Comparison of ENCODE assay signal across 8 cellular contexts in genomic region chr17:65039349-65039988, GRCh38. TPM values are rescaled to one million over a fixed set of nuclear protein-coding genes. Genes with fewer than 3 reads are reported as not detected.
DNase-seq lines count a peak whose midpoint lies in the region; ATAC-seq, FAIRE-seq and TF ChIP-seq lines count a peak whose summit lies in the region.

No MANE protein-coding gene starts in this region.

- H3K9ac ChIP-seq in HepG2 (ENCODE audit: insufficient read depth, low read depth, low read length): no peak overlapping the region

- intact Hi-C loops in HepG2 (cut with micrococcal nuclease; ENCODE audit: unreplicated experiment) (no loop called here), right lobe of liver (cut with DNase I) (no loop called here)
- intact Hi-C loops in activated T-helper 1 cell treated with anti-CD3 and anti-CD28 coated beads, Interleukin-12 subunit alpha, Interleukin-12 subunit beta, Interleukin-2, Interleukin-4 antibody, amounts not matched to agents 30 ng/mL and 10 ng/mL and 1 ng/mL, durations not matched to agents 14 hours and 24 hours and 36 hours (cut with micrococcal nuclease): loop anchor here (1.0 kb wide), 2 partner anchors 12 to 54 kb away; no protein-coding TSS in a partner anchor

- in situ Hi-C loops in HepG2 (cut with HindIII; ENCODE audit: extremely low pct_ligation_motif_present, low pct_unique_long_range_greater_than_20kb): no loop called here

- no peak for TF ChIP-seq CTCF in HepG2 (CRISPR knock-in tag; IDR thresholded peaks at IDR 0.05)
- no peak for TF ChIP-seq CTCF in right lobe of liver (IDR thresholded peaks at IDR 0.05)
- no peak for TF ChIP-seq CTCF in osteocyte (IDR thresholded peaks at IDR 0.05)

- H3K79me2 ChIP-seq in HepG2 (ENCODE audit: insufficient read depth, low read length): peaks cover 79% of the 10 kb centered on the region

- H3K4me1 Mint-ChIP-seq in activated T-helper 1 cell treated with anti-CD3 and anti-CD28 coated beads, Interleukin-12 subunit alpha, Interleukin-12 subunit beta, Interleukin-2, Interleukin-4 antibody, amounts not matched to agents 30 ng/mL and 10 ng/mL and 1 ng/mL, durations not matched to agents 14 hours and 24 hours and 36 hours (ENCODE audit: low read depth): peaks cover 78% of the 10 kb centered on the region
- H3K4me1 Mint-ChIP-seq in osteocyte (ENCODE audit: unreplicated experiment): peaks cover 61% of the 10 kb centered on the region

- POLR2A ChIA-PET in HepG2 (lab: Yijun Ruan, JAX): no interaction called here

- TF ChIP-seq EP300 in HepG2 (IDR thresholded peaks at IDR 0.05; ENCODE audit: low read depth in 2 of 2, low read length in 2 of 2) (no peak), HepG2 (CRISPR knock-in tag; IDR thresholded peaks at IDR 0.05; ENCODE audit: borderline replicate concordance) (no peak)

- CTCF ChIA-PET in HepG2 (lab: Yijun Ruan, JAX; ENCODE audit: low intra/inter-chr PET ratio, low total read pairs): no interaction called here

- H3K4me1 ChIP-seq in HepG2 (ENCODE audit: insufficient read depth, low read length): peaks cover 28% of the 10 kb centered on the region
- peaks cover 4 to 43% (median 12%) of the 10 kb centered on the region in 4 donors for H3K4me1 ChIP-seq in right lobe of liver

- ATAC-seq in HepG2 (no peak), right lobe of liver (no peak), HG03432 (IDR thresholded peaks at IDR 0.05; ENCODE audit: unreplicated experiment) (peak; percentile 73), HG03039 (IDR thresholded peaks at IDR 0.05; ENCODE audit: unreplicated experiment) (no peak)

- H3K4me3 ChIP-seq in HepG2 (replicated peaks in 1 of 3; ENCODE audit: insufficient read depth in 1 of 3, low read depth in 2 of 3, low read length in 3 of 3) (no peak overlapping the region), right lobe of liver (no peak overlapping the region)

- no peak for FAIRE-seq in HepG2 (lab: Jason Lieb, UNC)

- H3K36me3 ChIP-seq in HepG2 (replicated peaks in 1 of 2; ENCODE audit: control insufficient read depth in 1 of 2, insufficient read depth in 2 of 2, low read length in 2 of 2) (peaks cover 2 to 9% of the 10 kb centered on the region in 2 experiments; a peak in 4 of 5 replicates), right lobe of liver (no peaks in the 10 kb centered on the region)

- BruUV-seq in HepG2 (replicated peaks; lab: Mats Ljungman, UMichigan): no TSS peak

- TF ChIP-seq POLR2A in HepG2 (IDR thresholded peaks at IDR 0.05; ENCODE audit: insufficient read depth in 1 of 2, low read depth in 2 of 2, low read length in 2 of 2) (no peak), right lobe of liver (IDR thresholded peaks at IDR 0.05) (no peak)

- peaks cover 3% of the 10 kb centered on the region; the same call in 1 of the 2 replicates for H4K20me1 ChIP-seq in HepG2 (ENCODE audit: insufficient read depth, low read length)

- no peak overlapping the region for H3K4me2 ChIP-seq in HepG2 (ENCODE audit: low read depth, low read length)

- no peaks in the 10 kb centered on the region for H3K27me3 Mint-ChIP-seq in activated T-helper 1 cell treated with anti-CD3 and anti-CD28 coated beads, Interleukin-12 subunit alpha, Interleukin-12 subunit beta, Interleukin-2, Interleukin-4 antibody, amounts not matched to agents 30 ng/mL and 10 ng/mL and 1 ng/mL, durations not matched to agents 14 hours and 24 hours and 36 hours (ENCODE audit: insufficient read depth)
- H3K27me3 Mint-ChIP-seq in osteocyte (ENCODE audit: unreplicated experiment): no peaks in the 10 kb centered on the region

- H3K27me3 ChIP-seq in HepG2 (ENCODE audit: control insufficient read depth in 1 of 2, insufficient read depth in 2 of 2, low read length in 2 of 2) (no peaks in the 10 kb centered on the region), right lobe of liver (no peaks in the 10 kb centered on the region)

- DNase-seq in HepG2 (ENCODE audit: low spot score): no peak
- DNase-seq in right lobe of liver: no peak
- DNase-seq in activated T-helper 1 cell treated with anti-CD3 and anti-CD28 coated beads, Interleukin-12 subunit alpha, Interleukin-12 subunit beta, Interleukin-2, Interleukin-4 antibody, amounts not matched to agents 30 ng/mL and 10 ng/mL and 1 ng/mL, durations not matched to agents 14 hours and 24 hours and 36 hours (ENCODE audit: low spot score): peak; percentile 46
- no peak for DNase-seq in osteocyte (ENCODE audit: extremely low spot score, unreplicated experiment)
- no peak for DNase-seq in islet precursor cell
- no peak for DNase-seq in NOMO-1 (lab: John Stamatoyannopoulos, UW; ENCODE audit: unreplicated experiment in 2 of 2)

- peak overlapping the region; percentile 58 for H3K4me3 Mint-ChIP-seq in activated T-helper 1 cell treated with anti-CD3 and anti-CD28 coated beads, Interleukin-12 subunit alpha, Interleukin-12 subunit beta, Interleukin-2, Interleukin-4 antibody, amounts not matched to agents 30 ng/mL and 10 ng/mL and 1 ng/mL, durations not matched to agents 14 hours and 24 hours and 36 hours
- H3K4me3 Mint-ChIP-seq in osteocyte (ENCODE audit: unreplicated experiment): no peak overlapping the region

- no peaks in the 10 kb centered on the region for H3K9me3 ChIP-seq in HepG2 (ENCODE audit: low read length)
- H3K9me3 ChIP-seq in right lobe of liver: no peaks in the 10 kb centered on the region

- peaks cover 33% of the 10 kb centered on the region for H3K36me3 Mint-ChIP-seq in activated T-helper 1 cell treated with anti-CD3 and anti-CD28 coated beads, Interleukin-12 subunit alpha, Interleukin-12 subunit beta, Interleukin-2, Interleukin-4 antibody, amounts not matched to agents 30 ng/mL and 10 ng/mL and 1 ng/mL, durations not matched to agents 14 hours and 24 hours and 36 hours (ENCODE audit: low read depth)
- H3K36me3 Mint-ChIP-seq in osteocyte (ENCODE audit: unreplicated experiment): peaks cover 29% of the 10 kb centered on the region

- no peak for TF ChIP-seq RAD21 in HepG2 (CRISPR knock-in tag; IDR thresholded peaks at IDR 0.05)

- no peaks in the 10 kb centered on the region for H3K9me3 Mint-ChIP-seq in activated T-helper 1 cell treated with anti-CD3 and anti-CD28 coated beads, Interleukin-12 subunit alpha, Interleukin-12 subunit beta, Interleukin-2, Interleukin-4 antibody, amounts not matched to agents 30 ng/mL and 10 ng/mL and 1 ng/mL, durations not matched to agents 14 hours and 24 hours and 36 hours
- H3K9me3 Mint-ChIP-seq in osteocyte (ENCODE audit: unreplicated experiment): no peaks in the 10 kb centered on the region

- peak overlapping the region; percentile 82 for H3K27ac Mint-ChIP-seq in activated T-helper 1 cell treated with anti-CD3 and anti-CD28 coated beads, Interleukin-12 subunit alpha, Interleukin-12 subunit beta, Interleukin-2, Interleukin-4 antibody, amounts not matched to agents 30 ng/mL and 10 ng/mL and 1 ng/mL, durations not matched to agents 14 hours and 24 hours and 36 hours
- peak overlapping the region; percentile 3 for H3K27ac Mint-ChIP-seq in osteocyte (ENCODE audit: unreplicated experiment)

- no peak overlapping the region for H3K27ac ChIP-seq in HepG2 (ENCODE audit: extremely low read length, insufficient read depth, low read length)
- H3K27ac ChIP-seq in right lobe of liver: no peak overlapping the region

- 95% methylated on average over 6 of the region's 6 CpGs for WGBS in HepG2 (ENCODE audit: low lambda C conversion rate)
- 68% methylated on average over 6 of the region's 6 CpGs for WGBS in right lobe of liver (ENCODE audit: insufficient coverage, low coverage, low lambda C conversion rate, missing lambda C conversion rate)

- no peak overlapping the region for H2AFZ ChIP-seq in HepG2 (ENCODE audit: low read length)

TF ChIP-seq in HepG2, 621 proteins besides CTCF, POLR2A, EP300 and RAD21 (continues in another document):
- TF ChIP-seq HNF4G (IDR thresholded peaks at IDR 0.05; ENCODE audit: borderline replicate concordance, low read depth, low read length): no peak
- no peak for TF ChIP-seq HNF4G (CRISPR knock-in tag; IDR thresholded peaks at IDR 0.05; ENCODE audit: borderline replicate concordance, low read depth)
- no peak for TF ChIP-seq FOXP1 (IDR thresholded peaks at IDR 0.05)
- no peak for TF ChIP-seq FOXP1 (CRISPR knock-in tag; IDR thresholded peaks at IDR 0.05)
- no peak for TF ChIP-seq ZNF10 (CRISPR knock-in tag; IDR thresholded peaks at IDR 0.05; ENCODE audit: borderline replicate concordance, low read depth)
- no peak for TF ChIP-seq JUND (CRISPR knock-in tag; IDR thresholded peaks at IDR 0.05)
- peak; percentile 15 for TF ChIP-seq RBM22 (optimal IDR thresholded peaks at IDR 0.05; ENCODE audit: low read length)
- TF ChIP-seq ZNF747 (CRISPR knock-in tag; IDR thresholded peaks at IDR 0.05; ENCODE audit: borderline replicate concordance): no peak
- TF ChIP-seq ATRX (CRISPR knock-in tag; IDR thresholded peaks at IDR 0.05; ENCODE audit: borderline replicate concordance): no peak

RNA-seq across cellular contexts. Expression of gene GNA13, which starts 17.1 kb away (rescaled TPM):
- total RNA-seq in HepG2 (2016; rRNA removed; fragmentation: Illumina TruSeq; extraction: Trizol) (22.9 and 45.8 TPM in 2 replicates), right lobe of liver (10 to 100 TPM; 10.7 to 70.6 (median 23.4) TPM), osteocyte (54.7 and 55.9 TPM in 2 replicates)
- total RNA-seq in HepG2 (2016; cell fraction: cytosol; rRNA removed; fragmentation: Illumina TruSeq; extraction: Trizol; ENCODE audit: low read depth): 8.3 and 10.6 TPM in 2 replicates
- 22.8 and 43.0 TPM in 2 replicates for total RNA-seq in HepG2 (2016; cell fraction: insoluble cytoplasmic fraction; rRNA removed; fragmentation: Illumina TruSeq; extraction: Trizol)
- 30.7 and 34.7 TPM in 2 replicates for total RNA-seq in HepG2 (2016; cell fraction: membrane; rRNA removed; fragmentation: Illumina TruSeq; extraction: Trizol)
- 21.1 and 24.0 TPM in 2 replicates for total RNA-seq in HepG2 (2016; cell fraction: nucleus; rRNA removed; fragmentation: Illumina TruSeq; extraction: Trizol)
- 23.7 and 31.0 TPM in 2 replicates for polyA plus RNA-seq in HepG2 (2011; rRNA removed)
- polyA plus RNA-seq in HepG2 (2011; cell fraction: cytosol; rRNA removed): 13.2 and 21.5 TPM in 2 replicates
- polyA plus RNA-seq in HepG2 (2011; cell fraction: nucleus; rRNA removed): 10.2 and 12.4 TPM in 2 replicates
- polyA plus RNA-seq in HepG2 (2012): 26.8 and 27.3 TPM in 2 replicates
- polyA plus RNA-seq in HepG2 (2016; cell fraction: cytosol; fragmentation: Illumina TruSeq; extraction: Trizol; ENCODE audit: low read depth): 3.4 and 3.6 TPM in 2 replicates
- polyA plus RNA-seq in HepG2 (2016; cell fraction: insoluble cytoplasmic fraction; fragmentation: Illumina TruSeq; extraction: Trizol; ENCODE audit: low read depth): 41.0 and 43.8 TPM in 2 replicates
- 18.5 and 20.3 TPM in 2 replicates for polyA plus RNA-seq in HepG2 (2016; cell fraction: membrane; fragmentation: Illumina TruSeq; extraction: Trizol; ENCODE audit: low read depth)
- polyA plus RNA-seq in HepG2 (2016; cell fraction: nucleus; fragmentation: Illumina TruSeq; extraction: Trizol; ENCODE audit: insufficient read depth, low read depth): 24.4 and 25.6 TPM in 2 replicates
- 21.9 and 29.7 TPM in 2 replicates for polyA minus RNA-seq in HepG2 (2011; rRNA and poly(A)+ RNA removed; ENCODE audit: low replicate concordance)
- polyA minus RNA-seq in HepG2 (2011; cell fraction: cytosol; rRNA and poly(A)+ RNA removed): 37.8 and 38.8 TPM in 2 replicates
- polyA minus RNA-seq in HepG2 (2011; cell fraction: nucleus; rRNA and poly(A)+ RNA removed): 37.3 and 39.9 TPM in 2 replicates
- 52.7 and 56.3 TPM in 2 replicates for total RNA-seq in activated T-helper 1 cell treated with anti-CD3 and anti-CD28 coated beads, Interleukin-12 subunit alpha, Interleukin-12 subunit beta, Interleukin-2, Interleukin-4 antibody, amounts not matched to agents 30 ng/mL and 10 ng/mL and 1 ng/mL, durations not matched to agents 14 hours and 24 hours and 36 hours
